ENCODE assay signal across 8 cellular contexts in genomic region chr1:74402873-74403272, GRCh38.
"Had no signal": no experiment of that assay in that cellular context is flagged by ENCODE, and none has a peak within 500 bp of the region (broad histone marks: within the 10 kb centered on the region; RNA-seq: fewer than 3 reads in every experiment).

No MANE protein-coding gene starts in this region.

- H3K36me3 ChIP-seq: HAP-1 had no signal

- H3K4me1 ChIP-seq: HAP-1 had no signal

- H3K27me3 Mint-ChIP-seq: IgD-negative memory B cell had no signal

- H3K9me3 ChIP-seq: HAP-1 had no signal

- DNase-seq: H7, HFFc6, KG1 had no signal

- H3K4me3 Mint-ChIP-seq: GM23338, HFFc6, IgD-negative memory B cell had no signal

- H3K27ac Mint-ChIP-seq: GM23338, HFFc6, IgD-negative memory B cell had no signal

- H3K9me3 Mint-ChIP-seq: GM23338 had no signal

- H3K4me3 ChIP-seq: GM23338, HAP-1 had no signal

- H3K4me1 Mint-ChIP-seq: GM23338, IgD-negative memory B cell had no signal

- H3K27ac ChIP-seq: HL-60 had no signal

- H3K4me2 ChIP-seq: GM23338 had no signal

- ATAC-seq: GM23338, HCT116 had no signal

- H2AFZ ChIP-seq: GM23338 had no signal
